In the genomic region with DNA sequence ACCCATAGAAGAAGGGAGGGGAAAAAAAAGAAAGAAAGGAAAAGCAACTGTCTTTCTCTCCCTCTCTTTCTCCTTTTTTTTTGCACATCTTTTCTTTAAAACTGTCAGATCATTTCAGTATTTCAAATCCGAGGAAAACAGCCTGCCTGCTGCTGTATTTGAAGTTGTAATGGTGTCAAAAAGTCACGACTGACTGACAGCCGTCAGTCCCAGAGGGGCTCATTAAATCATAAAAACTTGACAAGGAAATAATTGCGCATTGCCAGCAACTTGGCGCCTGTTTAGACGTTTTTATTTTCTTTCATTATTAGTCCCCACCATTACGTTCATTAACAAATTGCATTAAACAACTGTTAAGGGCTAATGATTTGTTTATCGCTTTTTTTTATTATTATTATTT, we compare ENCODE assay signal across 30 cellular contexts.
"Had no signal": no experiment of that assay in that cellular context is flagged by ENCODE, and none has a peak within 500 bp of the region (broad histone marks: within the 10 kb centered on the region; RNA-seq: fewer than 3 reads in every experiment).

No MANE protein-coding gene starts in this region.

- DNase-seq: naive thymus-derived CD4-positive, alpha-beta T cell; natural killer cell; occipital lobe; posterior cingulate gyrus; psoas muscle; right cardiac atrium; right lobe of liver; sigmoid colon; small intestine; stimulated activated CD4-positive, alpha-beta T cell treated with anti-CD3 and anti-CD28 coated beads, Interleukin-15, amount 100 ng/mL, for 24 hours; stimulated activated CD4-positive, alpha-beta T cell treated with anti-CD3 and anti-CD28 coated beads, Interleukin-2, amount 100 ng/mL, for 24 hours; stimulated activated CD4-positive, alpha-beta T cell treated with anti-CD3 and anti-CD28 coated beads, Interleukin-2, amount 100 ng/mL, for 48 hours; stimulated activated CD4-positive, alpha-beta T cell treated with anti-CD3 and anti-CD28 coated beads, Interleukin-4, amount 100 ng/mL, for 4 hours; stimulated activated CD8-positive, alpha-beta memory T cell treated with anti-CD3 and anti-CD28 coated beads, Interleukin-4, amount 100 ng/mL, for 48 hours; stimulated activated naive CD4-positive, alpha-beta T cell; stimulated activated naive CD8-positive, alpha-beta T cell treated with anti-CD3 and anti-CD28 coated beads, Interleukin-15, amount 100 ng/mL, for 72 hours; stimulated activated naive CD8-positive, alpha-beta T cell treated with anti-CD3 and anti-CD28 coated beads, Interleukin-15, Interleukin-2, amounts not matched to agents 100 U/mL and 50 U/mL, for 24 hours; substantia nigra; testis; tibial artery; transverse colon; upper lobe of left lung had no signal

- H3K4me1 Mint-ChIP-seq: stimulated activated memory B cell treated with anti-CD40 and anti-IgM and Interleukin-4, amounts not matched to agents 10 μg/mL and 1 μg/mL and 100 μg/mL, for 72 hours had no signal

- H3K36me3 Mint-ChIP-seq: natural killer cell had no signal

- H3K27ac ChIP-seq: parathyroid adenoma, psoas muscle, right lobe of liver, sigmoid colon, suprapubic skin, testis, tibial artery, transverse colon, upper lobe of left lung, vagina had no signal

- H3K36me3 ChIP-seq: ovary, right lobe of liver, sigmoid colon, suprapubic skin, tibial artery, transverse colon, upper lobe of left lung, vagina had no signal

- H3K27me3 Mint-ChIP-seq: naive thymus-derived CD4-positive, alpha-beta T cell; progenitor cell of endocrine pancreas; stimulated activated memory B cell treated with anti-CD40 and anti-IgM and Interleukin-4, amounts not matched to agents 10 μg/mL and 1 μg/mL and 100 μg/mL, for 72 hours; stimulated activated naive CD8-positive, alpha-beta T cell treated with anti-CD3 and anti-CD28 coated beads, Interleukin-15, amount 100 ng/mL, for 72 hours had no signal

- ATAC-seq: naive thymus-derived CD4-positive, alpha-beta T cell; natural killer cell; psoas muscle; right cardiac atrium; right lobe of liver; stimulated activated memory B cell treated with anti-CD40 and anti-IgM and Interleukin-4, amounts not matched to agents 10 μg/mL and 1 μg/mL and 100 μg/mL, for 72 hours; stimulated activated naive CD8-positive, alpha-beta T cell treated with anti-CD3 and anti-CD28 coated beads, Interleukin-15, amount 100 ng/mL, for 72 hours; stimulated activated naive CD8-positive, alpha-beta T cell treated with anti-CD3 and anti-CD28 coated beads, Interleukin-15, Interleukin-2, amounts not matched to agents 100 U/mL and 50 U/mL, for 24 hours had no signal

- H3K4me3 ChIP-seq: ovary, psoas muscle, right lobe of liver, sigmoid colon, suprapubic skin, testis, tibial artery, transverse colon, upper lobe of left lung, vagina had no signal

- H3K4me3 Mint-ChIP-seq: naive thymus-derived CD4-positive, alpha-beta T cell; natural killer cell; nephron; neural crest cell; stimulated activated memory B cell treated with anti-CD40 and anti-IgM and Interleukin-4, amounts not matched to agents 10 μg/mL and 1 μg/mL and 100 μg/mL, for 72 hours; stimulated activated naive CD8-positive, alpha-beta T cell treated with anti-CD3 and anti-CD28 coated beads, Interleukin-15, amount 100 ng/mL, for 72 hours had no signal

- H3K27me3 ChIP-seq: ovary, right lobe of liver, sigmoid colon, suprapubic skin, testis, tibial artery, transverse colon, upper lobe of left lung, vagina had no signal

- H3K9ac ChIP-seq: parathyroid adenoma had no signal

- H3K79me2 ChIP-seq: parathyroid adenoma had no signal

- H3K9me3 Mint-ChIP-seq: naive thymus-derived CD4-positive, alpha-beta T cell; natural killer cell; nephron; neural crest cell; stimulated activated memory B cell treated with anti-CD40 and anti-IgM and Interleukin-4, amounts not matched to agents 10 μg/mL and 1 μg/mL and 100 μg/mL, for 72 hours; stimulated activated naive CD8-positive, alpha-beta T cell treated with anti-CD3 and anti-CD28 coated beads, Interleukin-15, amount 100 ng/mL, for 72 hours had no signal

- H3K27ac Mint-ChIP-seq: naive thymus-derived CD4-positive, alpha-beta T cell; natural killer cell; nephron; progenitor cell of endocrine pancreas; stimulated activated memory B cell treated with anti-CD40 and anti-IgM and Interleukin-4, amounts not matched to agents 10 μg/mL and 1 μg/mL and 100 μg/mL, for 72 hours had no signal

- H2AFZ ChIP-seq: parathyroid adenoma had no signal

- H3K9me3 ChIP-seq: ovary, psoas muscle, right lobe of liver, sigmoid colon, suprapubic skin, testis, tibial artery, transverse colon, upper lobe of left lung, vagina had no signal
